ENCODE assay signal across 8 cellular contexts in genomic region chrX:139932901-139933796, GRCh38. TPM values are rescaled to one million over a fixed set of nuclear protein-coding genes. Genes with fewer than 3 reads are reported as not detected.
DNase-seq lines count a peak whose midpoint lies in the region; ATAC-seq and TF ChIP-seq lines count a peak whose summit lies in the region.

Gene ATP11C, minus strand, starts transcription at chrX:139933053. Its CDS starts 1,011 bp downstream, at chrX:139932042.

- H3K27ac Mint-ChIP-seq in activated T-helper 1 cell treated with anti-CD3 and anti-CD28 coated beads, Interleukin-12 subunit alpha, Interleukin-12 subunit beta, Interleukin-2, Interleukin-4 antibody, amounts not matched to agents 30 ng/mL and 10 ng/mL and 1 ng/mL, durations not matched to agents 14 hours and 24 hours and 36 hours, result peak within 1 kb of the TSS; percentile 94
- H3K27ac Mint-ChIP-seq in natural killer cell treated with Interleukin-12 subunit alpha and Interleukin-12 subunit beta and Interleukin-15 and Interleukin-18, amount 100 ng/mL, for 72 hours, result peak within 1 kb of the TSS; percentile 77 to 95

- peak within 1 kb of the TSS; percentile 84 for H3K4me3 Mint-ChIP-seq in activated T-helper 1 cell treated with anti-CD3 and anti-CD28 coated beads, Interleukin-12 subunit alpha, Interleukin-12 subunit beta, Interleukin-2, Interleukin-4 antibody, amounts not matched to agents 30 ng/mL and 10 ng/mL and 1 ng/mL, durations not matched to agents 14 hours and 24 hours and 36 hours
- H3K4me3 Mint-ChIP-seq in natural killer cell treated with Interleukin-12 subunit alpha and Interleukin-12 subunit beta and Interleukin-15 and Interleukin-18, amount 100 ng/mL, for 72 hours, result peak within 1 kb of the TSS; percentile 92

- ATAC-seq in GM19452 (IDR thresholded peaks at IDR 0.05; ENCODE audit: unreplicated experiment) (peak; percentile 73), HG03575 (IDR thresholded peaks at IDR 0.05; ENCODE audit: extremely low read depth, insufficient number of reproducible peaks, low FRiP score, unreplicated experiment) (peak; percentile 42)
- peak; percentile 91 to 92 for ATAC-seq in natural killer cell treated with Interleukin-12 subunit alpha and Interleukin-12 subunit beta and Interleukin-15 and Interleukin-18, amount 100 ng/mL, for 72 hours

- no peaks in the 10 kb centered on the region for H3K36me3 Mint-ChIP-seq in activated T-helper 1 cell treated with anti-CD3 and anti-CD28 coated beads, Interleukin-12 subunit alpha, Interleukin-12 subunit beta, Interleukin-2, Interleukin-4 antibody, amounts not matched to agents 30 ng/mL and 10 ng/mL and 1 ng/mL, durations not matched to agents 14 hours and 24 hours and 36 hours (ENCODE audit: low read depth)
- no peaks in the 10 kb centered on the region for H3K36me3 Mint-ChIP-seq in natural killer cell treated with Interleukin-12 subunit alpha and Interleukin-12 subunit beta and Interleukin-15 and Interleukin-18, amount 100 ng/mL, for 72 hours

- intact Hi-C loops in activated T-helper 1 cell treated with anti-CD3 and anti-CD28 coated beads, Interleukin-12 subunit alpha, Interleukin-12 subunit beta, Interleukin-2, Interleukin-4 antibody, amounts not matched to agents 30 ng/mL and 10 ng/mL and 1 ng/mL, durations not matched to agents 14 hours and 24 hours and 36 hours (cut with micrococcal nuclease), result loop anchor here (1.0 to 2.0 kb wide), 3 partner anchors 138 to 194 kb away; no protein-coding TSS in a partner anchor

- no peaks in the 10 kb centered on the region for H3K9me3 Mint-ChIP-seq in activated T-helper 1 cell treated with anti-CD3 and anti-CD28 coated beads, Interleukin-12 subunit alpha, Interleukin-12 subunit beta, Interleukin-2, Interleukin-4 antibody, amounts not matched to agents 30 ng/mL and 10 ng/mL and 1 ng/mL, durations not matched to agents 14 hours and 24 hours and 36 hours
- H3K9me3 Mint-ChIP-seq in natural killer cell treated with Interleukin-12 subunit alpha and Interleukin-12 subunit beta and Interleukin-15 and Interleukin-18, amount 100 ng/mL, for 72 hours, result no peaks in the 10 kb centered on the region

- DNase-seq in COLO829 (ENCODE audit: low spot score) (peak; percentile 69), fibroblast of mammary gland (ENCODE audit: low read depth) (peak; percentile 78)
- peak; percentile 68 for DNase-seq in activated T-helper 1 cell treated with anti-CD3 and anti-CD28 coated beads, Interleukin-12 subunit alpha, Interleukin-12 subunit beta, Interleukin-2, Interleukin-4 antibody, amounts not matched to agents 30 ng/mL and 10 ng/mL and 1 ng/mL, durations not matched to agents 14 hours and 24 hours and 36 hours (ENCODE audit: low spot score)
- DNase-seq in natural killer cell treated with Interleukin-12 subunit alpha and Interleukin-12 subunit beta and Interleukin-15 and Interleukin-18, amount 100 ng/mL, for 72 hours (ENCODE audit: low spot score), result peak; percentile 82
- peak; percentile 80 for DNase-seq in stimulated activated naive CD4-positive, alpha-beta T cell treated with Interleukin-2 at 50 U/mL for 16 hours (lab: John Stamatoyannopoulos, UW)

- H3K4me3 ChIP-seq in fibroblast of mammary gland (ENCODE audit: control insufficient read depth, low read depth, low read length), result peak within 1 kb of the TSS; percentile 65

- peaks cover 19% of the 10 kb centered on the region for H3K4me1 Mint-ChIP-seq in activated T-helper 1 cell treated with anti-CD3 and anti-CD28 coated beads, Interleukin-12 subunit alpha, Interleukin-12 subunit beta, Interleukin-2, Interleukin-4 antibody, amounts not matched to agents 30 ng/mL and 10 ng/mL and 1 ng/mL, durations not matched to agents 14 hours and 24 hours and 36 hours (ENCODE audit: low read depth)
- H3K4me1 Mint-ChIP-seq in natural killer cell treated with Interleukin-12 subunit alpha and Interleukin-12 subunit beta and Interleukin-15 and Interleukin-18, amount 100 ng/mL, for 72 hours (ENCODE audit: low read depth in 2 of 2), result peaks cover 12 to 23% of the 10 kb centered on the region in 2 donors

- H3K27me3 Mint-ChIP-seq in activated T-helper 1 cell treated with anti-CD3 and anti-CD28 coated beads, Interleukin-12 subunit alpha, Interleukin-12 subunit beta, Interleukin-2, Interleukin-4 antibody, amounts not matched to agents 30 ng/mL and 10 ng/mL and 1 ng/mL, durations not matched to agents 14 hours and 24 hours and 36 hours (ENCODE audit: insufficient read depth), result no peaks in the 10 kb centered on the region
- peaks cover 0 to 17% of the 10 kb centered on the region in 2 donors for H3K27me3 Mint-ChIP-seq in natural killer cell treated with Interleukin-12 subunit alpha and Interleukin-12 subunit beta and Interleukin-15 and Interleukin-18, amount 100 ng/mL, for 72 hours

- TF ChIP-seq CTCF in fibroblast of mammary gland (conservative IDR thresholded peaks at IDR 0.05; ENCODE audit: control insufficient read depth, insufficient read depth, low read depth, low read length), result no peak

TF ChIP-seq in PFSK-1, 5 proteins besides CTCF, POLR2A, EP300 and RAD21:
- TF ChIP-seq POLR2AphosphoS5 (IDR thresholded peaks at IDR 0.05; ENCODE audit: low read depth, low read length), result peak; percentile 77; the same call in 1 of the 2 replicates
- no peak for TF ChIP-seq SIN3A (IDR thresholded peaks at IDR 0.05; ENCODE audit: borderline replicate concordance, insufficient read depth, low read length)
- TF ChIP-seq REST (IDR thresholded peaks at IDR 0.05; ENCODE audit: insufficient read depth in 1 of 2, low read depth in 2 of 2, low read length in 2 of 2), result no peak; a peak in 1 of 4 replicates
- peak; percentile 70; the same call in 1 of the 2 replicates for TF ChIP-seq TAF1 (IDR thresholded peaks at IDR 0.05; ENCODE audit: borderline replicate concordance, insufficient read depth, low read length)
- TF ChIP-seq FOXP2 (optimal IDR thresholded peaks at IDR 0.05; ENCODE audit: borderline replicate concordance, extremely low read depth, extremely low read length, insufficient read depth), result no peak

RNA-seq across cellular contexts. Expression of gene ATP11C, which starts in this region (rescaled TPM):
- polyA plus RNA-seq in PFSK-1 (2012; ENCODE audit: insufficient read length, low read depth), result 9.2 TPM
- total RNA-seq in activated T-helper 1 cell treated with anti-CD3 and anti-CD28 coated beads, Interleukin-12 subunit alpha, Interleukin-12 subunit beta, Interleukin-2, Interleukin-4 antibody, amounts not matched to agents 30 ng/mL and 10 ng/mL and 1 ng/mL, durations not matched to agents 14 hours and 24 hours and 36 hours, result 17.7 and 18.3 TPM in 2 replicates
- total RNA-seq in natural killer cell treated with Interleukin-12 subunit alpha and Interleukin-12 subunit beta and Interleukin-15 and Interleukin-18, amount 100 ng/mL, for 72 hours, result 10 to 100 TPM; 17.8 to 20.4 TPM

Comparison
In these comparisons a context has a peak if more than half of its experiments do, and no peak if none do; other contexts are left out.
1. Peak in every context shown above with its lines: DNase-seq, ATAC-seq and H3K4me3 ChIP-seq.